Comparison of ENCODE assay signal across 23 cellular contexts in the genomic region with DNA sequence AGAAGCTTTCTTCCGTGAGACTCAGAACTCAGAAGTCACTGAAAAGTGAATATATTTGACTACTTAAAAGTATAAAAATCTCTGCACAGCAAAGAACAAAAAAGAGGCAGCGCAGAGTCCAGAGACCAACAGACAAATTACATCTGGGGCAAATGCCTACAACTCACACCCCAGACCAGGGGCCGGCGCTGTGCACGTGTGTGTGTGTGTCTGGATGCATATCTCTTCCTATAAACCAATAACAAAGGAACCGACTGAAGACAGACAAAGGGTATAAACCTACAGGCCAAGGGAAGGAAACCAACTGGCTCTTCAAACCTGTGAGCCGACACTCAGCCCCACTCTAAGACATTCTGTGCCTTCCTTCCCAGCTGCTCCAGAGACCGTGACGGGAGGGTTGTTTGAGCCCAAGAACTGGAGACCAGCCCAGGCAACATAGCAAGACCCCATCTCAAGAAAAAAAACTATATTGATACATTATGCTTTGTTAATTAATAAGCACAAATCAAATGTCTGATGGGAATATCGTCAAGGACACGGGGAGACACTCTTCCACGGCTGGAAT. TPM values are rescaled to one million over a fixed set of nuclear protein-coding genes. Genes with fewer than 3 reads are reported as not detected.
"Had no signal": no experiment of that assay in that cellular context is flagged by ENCODE, and none has a peak within 500 bp of the region (broad histone marks: within the 10 kb centered on the region; RNA-seq: fewer than 3 reads in every experiment).

No MANE protein-coding gene starts in this region.

- H3K4me3 ChIP-seq: colonic mucosa, left lung, neural progenitor cell, right lobe of liver, testis, uterus had no signal

- H3K27me3 ChIP-seq: colonic mucosa, left lung, neural progenitor cell, right lobe of liver, testis, uterus had no signal

- H3K36me3 Mint-ChIP-seq: activated naive CD8-positive, alpha-beta T cell; naive thymus-derived CD8-positive, alpha-beta T cell; neural progenitor cell had no signal

- ATAC-seq: activated CD4-positive, CD25-positive, alpha-beta regulatory T cell treated with anti-CD3 and anti-CD28 coated beads, Interleukin-2, amount 50 U/mL, for 24 hours; left lung; naive thymus-derived CD8-positive, alpha-beta T cell; right lobe of liver had no signal

- H3K9me3 Mint-ChIP-seq: naive thymus-derived CD8-positive, alpha-beta T cell; neural progenitor cell had no signal

- H3K4me1 ChIP-seq: colonic mucosa, left lung, right lobe of liver, testis, uterus had no signal

- H3K4me3 Mint-ChIP-seq: activated naive CD8-positive, alpha-beta T cell; naive thymus-derived CD8-positive, alpha-beta T cell; neural progenitor cell had no signal

- H3K27ac Mint-ChIP-seq: activated naive CD8-positive, alpha-beta T cell; neural progenitor cell had no signal

- H3K27me3 Mint-ChIP-seq: activated naive CD8-positive, alpha-beta T cell; naive thymus-derived CD8-positive, alpha-beta T cell had no signal

- DNase-seq: activated CD4-positive, alpha-beta T cell treated with anti-CD3 and anti-CD28 coated beads for 48 hours; activated CD4-positive, alpha-beta T cell treated with anti-CD3 and anti-CD28 coated beads, Interleukin-2, amount 50 U/mL, for 48 hours; activated CD8-positive, alpha-beta memory T cell treated with anti-CD3 and anti-CD28 coated beads for 24 hours; activated effector memory CD4-positive, alpha-beta T cell treated with Interleukin-2 at 50 U/mL for 16 hours; activated naive CD4-positive, alpha-beta T cell treated with Interleukin-2 at 50 U/mL for 16 hours; anterior cingulate cortex; colonic mucosa; effector CD8-positive, alpha-beta T cell; hippocampal formation; midbrain; naive thymus-derived CD8-positive, alpha-beta T cell; right lobe of liver; stimulated activated CD4-positive, alpha-beta T cell treated with anti-CD3 and anti-CD28 coated beads, Interleukin-2, amount 100 ng/mL, for 48 hours; stimulated activated naive CD4-positive, alpha-beta T cell treated with Interleukin-2 at 50 U/mL for 16 hours; T1000; trophoblast cell; uterus; WERI-Rb-1 had no signal

- H3K9me3 ChIP-seq: colonic mucosa, left lung, right lobe of liver, testis, uterus had no signal

- H3K36me3 ChIP-seq: colonic mucosa, left lung, neural progenitor cell, right lobe of liver, uterus, WERI-Rb-1 had no signal

- H3K27ac ChIP-seq: colonic mucosa, left lung, neural progenitor cell, right lobe of liver, testis, uterus, WERI-Rb-1 had no signal

RNA-seq across cellular contexts. Expression of a gene that starts 18.8 kb away (rescaled TPM):
- total RNA-seq: naive thymus-derived CD8-positive, alpha-beta T cell had no signal
